ENCODE assay signal across 16 cellular contexts in genomic region chr16:170088-170507, GRCh38. TPM values are rescaled to one million over a fixed set of nuclear protein-coding genes. Genes with fewer than 3 reads are reported as not detected.
DNase-seq lines count a peak whose midpoint lies in the region; ATAC-seq, FAIRE-seq and TF ChIP-seq lines count a peak whose summit lies in the region.
"Not testable (repeated sequence)": the region's sequence is repeated elsewhere in the genome, so short reads cannot be mapped to it uniquely, and the experiment has no call there.
"Had no signal": no experiment of that assay in that cellular context is flagged by ENCODE, and none has a peak within 500 bp of the region (broad histone marks: within the 10 kb centered on the region; RNA-seq: fewer than 3 reads in every experiment).

No MANE protein-coding gene starts in this region.

- H3K4me1 ChIP-seq in A549 (peaks cover 12% of the 10 kb centered on the region), gastroesophageal sphincter (peaks cover 0 to 21% (median 14%) of the 10 kb centered on the region in 3 donors), pancreas (peaks cover 0 to 14% (median 11%) of the 10 kb centered on the region in 3 donors)
- not testable (repeated sequence) for H3K4me1 ChIP-seq in HEK293 (ENCODE audit: control insufficient read depth, insufficient read depth, low read length)

- CTCF ChIA-PET in A549 (lab: Yijun Ruan, JAX) (interaction anchor here (0.9 to 7.7 kb wide), 4 partner anchors 11 to 105 kb away, joined by 3 to 88 read pairs (median 10); partner anchors contain the start of gene HBQ1), HEK293 (lab: Yijun Ruan, JAX) (interaction anchor here (1.5 kb wide), 1 partner anchor 52 kb away, joined by 4 read pairs; no protein-coding TSS in a partner anchor)

- TF ChIP-seq POLR2A in A549 (IDR thresholded peaks at IDR 0.05; ENCODE audit: low read length); gastroesophageal sphincter (IDR thresholded peaks at IDR 0.05): not testable (repeated sequence)

- intact Hi-C loops in pancreas (cut with DNase I), result not testable (repeated sequence)

- not testable (repeated sequence) for H3K4me2 ChIP-seq in A549

- not testable (repeated sequence) for DNase-seq in A549 (ENCODE audit: low read depth in 1 of 2, low spot score in 1 of 2); T-helper 17 cell; left lobe of liver (ENCODE audit: low spot score)
- DNase-seq in NCI-H345 (lab: John Stamatoyannopoulos, UW) (peak; percentile 45), cardiac fibroblast (ENCODE audit: low read depth in 2 of 2) (peak; percentile 22 to 44), pancreas (peak in 5 of 6 donors; percentile 31 to 79 (median 65))

- H3K27ac Mint-ChIP-seq in T-helper 17 cell, result peak overlapping the region; percentile 39

- not testable (repeated sequence) for TF ChIP-seq CTCF in A549 (IDR thresholded peaks at IDR 0.05); HEK293 (tag by site-specific recombination; IDR thresholded peaks at IDR 0.05); cardiac fibroblast (IDR thresholded peaks at IDR 0.05; ENCODE audit: low read depth, low read length); gastroesophageal sphincter (IDR thresholded peaks at IDR 0.05); pancreas (IDR thresholded peaks at IDR 0.05)

- H3K4me3 Mint-ChIP-seq in T-helper 17 cell, result not testable (repeated sequence)

- peaks cover 15% of the 10 kb centered on the region for H3K4me1 Mint-ChIP-seq in T-helper 17 cell

- POLR2A ChIA-PET in A549 (lab: Yijun Ruan, JAX), result not testable (repeated sequence)
- POLR2A ChIA-PET in HEK293 (lab: Yijun Ruan, JAX), result interaction anchor here (1.0 kb wide), 2 partner anchors 9 to 11 kb away, joined by 5 to 6 read pairs; no protein-coding TSS in a partner anchor

- H3K9me3 ChIP-seq in A549; HEK293 (ENCODE audit: control insufficient read depth, insufficient read depth, low read depth, low read length); T-helper 17 cell (ENCODE audit: control insufficient read depth, low read length, poor library complexity, severe bottlenecking); gastroesophageal sphincter; pancreas: not testable (repeated sequence)

- peaks cover 50% of the 10 kb centered on the region for H3K27me3 Mint-ChIP-seq in T-helper 17 cell

- not testable (repeated sequence) for H3K36me3 Mint-ChIP-seq in T-helper 17 cell (ENCODE audit: low read depth)

- H3K4me3 ChIP-seq in A549; HEK293 (ENCODE audit: low read depth, low read length); cardiac fibroblast (replicated peaks in 1 of 2; ENCODE audit: low read depth in 2 of 2, low read length in 2 of 2); gastroesophageal sphincter; pancreas: not testable (repeated sequence)

- not testable (repeated sequence) for TF ChIP-seq RAD21 in A549 (conservative IDR thresholded peaks at IDR 0.05 in 1 of 2, IDR thresholded peaks at IDR 0.05 in 1 of 2)

- H3K27me3 ChIP-seq in gastroesophageal sphincter (peaks cover 86% of the 10 kb centered on the region), pancreas (peaks cover 0 to 50% (median 11%) of the 10 kb centered on the region in 4 donors)

- ATAC-seq in A549 (peak; percentile 37 to 60), gastroesophageal sphincter (peak; percentile 64), left lobe of liver (peak; percentile 76), pancreas (peak; percentile 55 to 86 (median 76))
- not testable (repeated sequence) for ATAC-seq in T-helper 17 cell

- 9% methylated on average over 4 of the region's 5 CpGs for WGBS in A549 (ENCODE audit: missing lambda C conversion rate)
- 0 to 6% methylated on average over 2 to 3 of the region's 5 CpGs for WGBS in gastroesophageal sphincter (ENCODE audit: low coverage in 1 of 2), 2 donors
- WGBS in pancreas, 2 donors, result 2 to 8% methylated on average over 5 of the region's 5 CpGs

- not testable (repeated sequence) for H3K27ac ChIP-seq in A549; HEK293 (ENCODE audit: extremely low read depth, low read depth, low read length); gastroesophageal sphincter; pancreas

- not testable (repeated sequence) for FAIRE-seq in A549 (lab: Jason Lieb, UNC); pancreas (lab: Jason Lieb, UNC)

- H3K36me3 ChIP-seq in HEK293 (ENCODE audit: control insufficient read depth in 2 of 2, insufficient read depth in 1 of 2, low read length in 2 of 2); gastroesophageal sphincter; pancreas: not testable (repeated sequence)

- TF ChIP-seq EP300 in A549 (IDR thresholded peaks at IDR 0.05); gastroesophageal sphincter (IDR thresholded peaks at IDR 0.05): not testable (repeated sequence)

TF ChIP-seq in A549, 52 proteins besides CTCF, POLR2A, EP300 and RAD21 (continues in another document):
- TF ChIP-seq EHMT2 (IDR thresholded peaks at IDR 0.05; ENCODE audit: low read depth), result 0 out of 2 replicates have a peak, but pooled peaks have one; percentile 51

RNA-seq across cellular contexts. Expression of gene HBA2, which starts 2.6 kb away (rescaled TPM):
- polyA plus RNA-seq in A549 (2011; rRNA removed) (0.20 and 0.26 TPM in 2 replicates), A549 (2017; fragmentation: RNase III; extraction: RNeasy Plus Mini Kit Qiagen cat#74134 plus additional on column Dnase treatment) (0.23 to 0.68 TPM in 2 of 3 replicates, not detected in the other), pancreas (1 to 10 TPM; 3.7 to 6.1 TPM)
- 0.30 and 0.36 TPM in 2 replicates for polyA plus RNA-seq in A549 (2012; cell fraction: cytosol; rRNA removed)
- polyA plus RNA-seq in A549 (2012; cell fraction: nucleus; rRNA removed), result 0.30 TPM in 1 of 2 replicates, not detected in the other
- polyA minus RNA-seq in A549 (2011; rRNA and poly(A)+ RNA removed), result not detected in 2 replicates
- total RNA-seq in T-helper 17 cell (not detected), gastroesophageal sphincter (10 to 100 TPM in 3 of 4 donors, not detected in 1; 40.9 to 72.6 (median 57.7) TPM), left lobe of liver (67.1 TPM), pancreas (10 to 100 TPM in 2 of 6 donors, 1 to 10 TPM in 4; 1.1 to 39.5 (median 3.7) TPM)
- total RNA-seq: activated naive CD8-positive, alpha-beta T cell treated with anti-CD3 and anti-CD28 coated beads, Interleukin-2, amount 10 ng/mL, durations not matched to agents 7 days and 5 days; epithelial cell of proximal tubule; T-helper 1 cell treated with Interleukin-12 subunit alpha and Interleukin-12 subunit beta and Interleukin-4 antibody, amounts not matched to agents 30 ng/mL and 1 ng/mL, for 36 hours had no signal

RNA-seq across cellular contexts. Expression of gene HBM, which starts 4.3 kb away (rescaled TPM):
- polyA plus RNA-seq in A549 (2011; rRNA removed), result not detected in 2 replicates
- not detected in 2 replicates for polyA plus RNA-seq in A549 (2012; cell fraction: cytosol; rRNA removed)
- polyA plus RNA-seq in A549 (2012; cell fraction: nucleus; rRNA removed), result not detected in 2 replicates
- not detected in 3 replicates for polyA plus RNA-seq in A549 (2017; fragmentation: RNase III; extraction: RNeasy Plus Mini Kit Qiagen cat#74134 plus additional on column Dnase treatment)
- polyA minus RNA-seq in A549 (2011; rRNA and poly(A)+ RNA removed), result not detected in 2 replicates
- total RNA-seq in T-helper 17 cell, result not detected
- 1 to 10 TPM in 1 of 4 donors, not detected in 3; 3.0 TPM for total RNA-seq in gastroesophageal sphincter
- total RNA-seq in left lobe of liver, result 0.40 TPM
- total RNA-seq in pancreas, result not detected
- polyA plus RNA-seq in pancreas, result not detected
- total RNA-seq: activated naive CD8-positive, alpha-beta T cell treated with anti-CD3 and anti-CD28 coated beads, Interleukin-2, amount 10 ng/mL, durations not matched to agents 7 days and 5 days; activated T-helper 2 cell treated with anti-CD3 and anti-CD28 coated beads, Interferon-gamma antibody, Interleukin-2, Interleukin-4, amounts not matched to agents 10 μg/mL and 5 μg/mL and 100 μg/mL, durations not matched to agents 14 hours and 24 hours and 36 hours; epithelial cell of proximal tubule; lower leg skin; Right ventricle myocardium inferior; T-helper 1 cell treated with Interleukin-12 subunit alpha and Interleukin-12 subunit beta and Interleukin-4 antibody, amounts not matched to agents 30 ng/mL and 1 ng/mL, for 36 hours had no signal

RNA-seq across cellular contexts. Expression of gene HBA1, which starts 6.4 kb away (rescaled TPM):
- polyA plus RNA-seq in A549 (2011; rRNA removed) (not detected in 2 replicates), A549 (2017; fragmentation: RNase III; extraction: RNeasy Plus Mini Kit Qiagen cat#74134 plus additional on column Dnase treatment) (0.51 to 1.3 TPM (median 0.58 TPM) in 3 replicates), pancreas (1 to 10 TPM in 1 of 2 donors, under 1 TPM in 1; 0.85 to 4.2 TPM)
- 1.8 and 2.7 TPM in 2 replicates for polyA plus RNA-seq in A549 (2012; cell fraction: cytosol; rRNA removed)
- 1.2 and 2.6 TPM in 2 replicates for polyA plus RNA-seq in A549 (2012; cell fraction: nucleus; rRNA removed)
- polyA minus RNA-seq in A549 (2011; rRNA and poly(A)+ RNA removed), result 0.74 TPM in 1 of 2 replicates, not detected in the other
- total RNA-seq in T-helper 17 cell (1 to 10 TPM in 1 of 2 donors, under 1 TPM in 1; 0.65 to 6.5 TPM), gastroesophageal sphincter (10 to 100 TPM in 3 of 4 donors, not detected in 1; 15.5 to 96.7 (median 53.1) TPM), left lobe of liver (112 TPM), pancreas (10 to 100 TPM in 3 of 6 donors, 1 to 10 TPM in 3; 1.9 to 51.7 (median 7.0) TPM)
- total RNA-seq: activated naive CD8-positive, alpha-beta T cell treated with anti-CD3 and anti-CD28 coated beads, Interleukin-2, amount 10 ng/mL, durations not matched to agents 7 days and 5 days; activated T-helper 2 cell treated with anti-CD3 and anti-CD28 coated beads, Interferon-gamma antibody, Interleukin-2, Interleukin-4, amounts not matched to agents 10 μg/mL and 5 μg/mL and 100 μg/mL, durations not matched to agents 14 hours and 24 hours and 36 hours; epithelial cell of proximal tubule; T-helper 1 cell treated with Interleukin-12 subunit alpha and Interleukin-12 subunit beta and Interleukin-4 antibody, amounts not matched to agents 30 ng/mL and 1 ng/mL, for 36 hours had no signal

RNA-seq across cellular contexts. Expression of gene HBQ1, which starts 10.2 kb away (rescaled TPM):
- polyA plus RNA-seq in A549 (2011; rRNA removed) (2.0 and 2.3 TPM in 2 replicates), A549 (2017; fragmentation: RNase III; extraction: RNeasy Plus Mini Kit Qiagen cat#74134 plus additional on column Dnase treatment) (2.8 to 4.7 TPM (median 3.2 TPM) in 3 replicates), pancreas (not detected)
- 13.0 and 19.4 TPM in 2 replicates for polyA plus RNA-seq in A549 (2012; cell fraction: cytosol; rRNA removed)
- polyA plus RNA-seq in A549 (2012; cell fraction: nucleus; rRNA removed), result 13.2 and 19.5 TPM in 2 replicates
- polyA minus RNA-seq in A549 (2011; rRNA and poly(A)+ RNA removed), result not detected in 2 replicates
- total RNA-seq in T-helper 17 cell (not detected), gastroesophageal sphincter (not detected), left lobe of liver (not detected), pancreas (under 1 TPM in 1 of 6 donors, not detected in 5; 0.32 TPM)
- total RNA-seq: activated naive CD8-positive, alpha-beta T cell treated with anti-CD3 and anti-CD28 coated beads, Interleukin-2, amount 10 ng/mL, durations not matched to agents 7 days and 5 days; breast epithelium; Right ventricle myocardium inferior; subcutaneous adipose tissue; T-helper 1 cell treated with Interleukin-12 subunit alpha and Interleukin-12 subunit beta and Interleukin-4 antibody, amounts not matched to agents 30 ng/mL and 1 ng/mL, for 36 hours had no signal

RNA-seq across cellular contexts. Expression of gene HBZ, which starts 17.7 kb away (rescaled TPM):
- polyA plus RNA-seq in A549 (2011; rRNA removed), result not detected in 2 replicates
- not detected in 2 replicates for polyA plus RNA-seq in A549 (2012; cell fraction: cytosol; rRNA removed)
- not detected in 2 replicates for polyA plus RNA-seq in A549 (2012; cell fraction: nucleus; rRNA removed)
- polyA plus RNA-seq in A549 (2017; fragmentation: RNase III; extraction: RNeasy Plus Mini Kit Qiagen cat#74134 plus additional on column Dnase treatment), result not detected in 3 replicates
- polyA minus RNA-seq in A549 (2011; rRNA and poly(A)+ RNA removed), result 0.29 and 1.0 TPM in 2 replicates
- not detected for total RNA-seq in T-helper 17 cell
- total RNA-seq in gastroesophageal sphincter, result not detected
- 0.81 TPM for total RNA-seq in left lobe of liver
- total RNA-seq in pancreas, result under 1 TPM in 1 of 6 donors, not detected in 5; 0.35 TPM
- not detected for polyA plus RNA-seq in pancreas
- total RNA-seq: activated naive CD8-positive, alpha-beta T cell treated with anti-CD3 and anti-CD28 coated beads, Interleukin-2, amount 10 ng/mL, durations not matched to agents 7 days and 5 days; activated T-helper 2 cell treated with anti-CD3 and anti-CD28 coated beads, Interferon-gamma antibody, Interleukin-2, Interleukin-4, amounts not matched to agents 10 μg/mL and 5 μg/mL and 100 μg/mL, durations not matched to agents 14 hours and 24 hours and 36 hours; breast epithelium; epithelial cell of proximal tubule; lower leg skin; Right ventricle myocardium inferior; T-helper 1 cell treated with Interleukin-12 subunit alpha and Interleukin-12 subunit beta and Interleukin-4 antibody, amounts not matched to agents 30 ng/mL and 1 ng/mL, for 36 hours had no signal
